In the genomic region with DNA sequence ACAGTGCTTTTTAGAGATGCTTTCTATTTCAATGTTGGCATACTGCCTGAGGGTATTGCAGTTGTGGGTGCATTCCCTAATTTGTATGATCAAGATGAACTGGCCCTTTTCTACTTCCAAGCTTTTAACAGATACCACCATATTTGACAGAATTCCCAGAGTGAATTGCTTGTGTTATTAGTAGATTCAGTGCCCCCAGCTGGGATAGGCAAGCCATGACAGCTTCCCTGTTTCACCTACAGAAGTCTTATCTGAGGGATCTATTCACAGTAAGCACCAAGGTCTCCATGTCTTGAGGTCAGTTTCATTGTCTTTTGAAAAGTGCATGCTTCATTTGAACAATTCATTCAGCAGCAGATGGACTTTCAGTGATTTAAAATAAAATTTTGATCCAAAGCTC, we compare ENCODE assay signal across 14 cellular contexts.
A peak's percentile ranks its signal among the peaks of the same experiment; 100 is the strongest.
DNase-seq lines count a peak whose midpoint lies in the region; TF ChIP-seq lines count a peak whose summit lies in the region.
"Had no signal": no experiment of that assay in that cellular context is flagged by ENCODE, and none has a peak within 500 bp of the region (broad histone marks: within the 10 kb centered on the region; RNA-seq: fewer than 3 reads in every experiment).

No MANE protein-coding gene starts in this region.

- TF ChIP-seq CTCF in left ventricle myocardium inferior (IDR thresholded peaks at IDR 0.05; ENCODE audit: borderline replicate concordance) (peak; percentile 11), VCaP (conservative IDR thresholded peaks at IDR 0.05) (peak; percentile 59), fibroblast of villous mesenchyme (IDR thresholded peaks at IDR 0.05; ENCODE audit: insufficient read depth, low read depth, low read length) (peak; percentile 33)

- H3K27ac ChIP-seq in left ventricle myocardium inferior (replicated peaks) (no peak overlapping the region), VCaP (no peak overlapping the region)
- H3K27ac ChIP-seq: HL-60, parathyroid adenoma had no signal

- H3K36me3 ChIP-seq in left ventricle myocardium inferior = peaks cover 55% of the 10 kb centered on the region

- H3K27me3 ChIP-seq in left ventricle myocardium inferior (ENCODE audit: low read depth) = no peaks in the 10 kb centered on the region

- intact Hi-C loops in left ventricle myocardium inferior (cut with micrococcal nuclease) = no loop called here
- intact Hi-C loops in cardiac septum (cut with DNase I) = no loop called here

- peaks cover 23% of the 10 kb centered on the region for H3K4me1 ChIP-seq in left ventricle myocardium inferior
- H3K4me1 ChIP-seq: parathyroid adenoma had no signal

- DNase-seq in left ventricle myocardium inferior = no peak
- no peak for DNase-seq in cardiac septum (ENCODE audit: low spot score)
- DNase-seq in fibroblast of villous mesenchyme (ENCODE audit: low read depth) = peak; percentile 28
- DNase-seq in T-helper 1 cell = no peak
- DNase-seq in NCI-H146 (lab: John Stamatoyannopoulos, UW) = no peak
- no peak for DNase-seq in NK-92 treated with Interleukin-12 subunit alpha and Interleukin-12 subunit beta, amount 100 ng/mL, for 24 hours (lab: John Stamatoyannopoulos, UW)
- DNase-seq in activated CD4-positive, alpha-beta T cell treated with anti-CD3 and anti-CD28 coated beads, Interleukin-2, amount 50 U/mL, for 4 hours = no peak
- DNase-seq: activated CD8-positive, alpha-beta memory T cell treated with anti-CD3 and anti-CD28 coated beads, Interleukin-2, amount 50 U/mL, for 4 hours; CD8-positive, alpha-beta T cell; H7; NCI-H226 had no signal

- H3K9me3 ChIP-seq in left ventricle myocardium inferior (replicated peaks) = no peaks in the 10 kb centered on the region

- H3K4me3 ChIP-seq in left ventricle myocardium inferior = no peak overlapping the region
- no peak overlapping the region for H3K4me3 ChIP-seq in fibroblast of villous mesenchyme (ENCODE audit: low read depth, low read length)
